ENCODE assay signal across 1 cellular context in genomic region chr2:158688722-158689121, GRCh38.
TF ChIP-seq lines count a peak whose summit lies in the region.

No MANE protein-coding gene starts in this region.

TF ChIP-seq in K562, 482 proteins besides CTCF, POLR2A, EP300 and RAD21 (continued from another document):
- no peak for TF ChIP-seq MGA (IDR thresholded peaks at IDR 0.05)
- TF ChIP-seq HDAC6 (IDR thresholded peaks at IDR 0.05; ENCODE audit: low read depth, low read length), result no peak
- TF ChIP-seq NFYB (IDR thresholded peaks at IDR 0.05; ENCODE audit: extremely low read depth, insufficient read length), result no peak
- TF ChIP-seq ZBTB12 (CRISPR knock-in tag; IDR thresholded peaks at IDR 0.05), result no peak
- TF ChIP-seq DNMT1 (IDR thresholded peaks at IDR 0.05), result no peak
- TF ChIP-seq SMARCB1 (IDR thresholded peaks at IDR 0.05; ENCODE audit: insufficient read length, low read depth), result no peak
- TF ChIP-seq ATF1 (CRISPR knock-in tag; IDR thresholded peaks at IDR 0.05), result no peak
- no peak for TF ChIP-seq ATF1 (tag; IDR thresholded peaks at IDR 0.05)
- TF ChIP-seq FOXM1 (IDR thresholded peaks at IDR 0.05; ENCODE audit: low read depth), result no peak
- TF ChIP-seq FOXM1 (CRISPR knock-in tag; IDR thresholded peaks at IDR 0.05; ENCODE audit: low read depth), result no peak
- no peak for TF ChIP-seq MTA2 (IDR thresholded peaks at IDR 0.05; ENCODE audit: low read depth)
- no peak for TF ChIP-seq STAT5A (IDR thresholded peaks at IDR 0.05; ENCODE audit: borderline replicate concordance, low read length)
- no peak for TF ChIP-seq HEY1 (CRISPR knock-in tag; IDR thresholded peaks at IDR 0.05; ENCODE audit: borderline replicate concordance)
- no peak for TF ChIP-seq JUN (IDR thresholded peaks at IDR 0.05; ENCODE audit: borderline replicate concordance, low read depth, low read length)
- no peak for TF ChIP-seq JUN (CRISPR knock-in tag; IDR thresholded peaks at IDR 0.05; ENCODE audit: borderline replicate concordance)
- no peak for TF ChIP-seq ZNF584 (CRISPR knock-in tag; IDR thresholded peaks at IDR 0.05; ENCODE audit: low read depth)
